13 cellular contexts compared by ENCODE assay signal in genomic region chr12:79692860-79693605, GRCh38. TPM values are rescaled to one million over a fixed set of nuclear protein-coding genes. Genes with fewer than 3 reads are reported as not detected.
A peak's percentile ranks its signal among the peaks of the same experiment; 100 is the strongest.
DNase-seq lines count a peak whose midpoint lies in the region; ATAC-seq and TF ChIP-seq lines count a peak whose summit lies in the region.
"Had no signal": no experiment of that assay in that cellular context is flagged by ENCODE, and none has a peak within 500 bp of the region (broad histone marks: within the 10 kb centered on the region; RNA-seq: fewer than 3 reads in every experiment).

No MANE protein-coding gene starts in this region.

- peaks cover 30% of the 10 kb centered on the region for H3F3A ChIP-seq in GM23248 (ENCODE audit: insufficient read depth)
- peaks cover 3% of the 10 kb centered on the region for H3F3A ChIP-seq in smooth muscle cell (ENCODE audit: low read depth)

- intact Hi-C loops in mucosa of descending colon (cut with DNase I, micrococcal nuclease) = no loop called here
- intact Hi-C loops in lower leg skin (cut with DNase I; ENCODE audit: low total_unique reads) = no loop called here

- peak overlapping the region; percentile 71 for H2AFZ ChIP-seq in GM23248
- H2AFZ ChIP-seq in fibroblast of lung (ENCODE audit: low read length) = no peak overlapping the region
- H2AFZ ChIP-seq in smooth muscle cell (ENCODE audit: low read depth) = peak overlapping the region; percentile 21

- no peaks in the 10 kb centered on the region for H3K9me2 ChIP-seq in GM23248 (ENCODE audit: insufficient read depth)

- peak overlapping the region; percentile 93 for H3K4me2 ChIP-seq in GM23248 (ENCODE audit: unreplicated experiment)
- peak overlapping the region; percentile 42 for H3K4me2 ChIP-seq in fibroblast of lung (ENCODE audit: extremely low read depth, insufficient read depth, low read length)
- peak overlapping the region; percentile 85 for H3K4me2 ChIP-seq in smooth muscle cell

- TF ChIP-seq CTCF in fibroblast of lung (conservative IDR thresholded peaks at IDR 0.05 in 1 of 2, IDR thresholded peaks at IDR 0.05 in 1 of 2; ENCODE audit: low read depth in 1 of 2, low read length in 2 of 2) (no peak), smooth muscle cell (IDR thresholded peaks at IDR 0.05; ENCODE audit: borderline replicate concordance, insufficient read depth, poor library complexity, severe bottlenecking) (no peak), mucosa of descending colon (IDR thresholded peaks at IDR 0.05) (no peak), lower leg skin (IDR thresholded peaks at IDR 0.05) (no peak)

- WGBS in GM23248 (ENCODE audit: low coverage in 1 of 2, low lambda C conversion rate in 2 of 2, missing lambda C conversion rate in 2 of 2), 2 experiments = 40 to 41% methylated on average over 6 of the region's 6 CpGs
- WGBS in smooth muscle cell (ENCODE audit: low lambda C conversion rate) = 51% methylated on average over 6 of the region's 6 CpGs
- 36 to 48% methylated on average over 6 of the region's 6 CpGs for WGBS in lower leg skin, 2 donors

- H3K27me3 ChIP-seq in GM23248 (replicated peaks; ENCODE audit: insufficient read depth) (no peaks in the 10 kb centered on the region), SJCRH30 (no peaks in the 10 kb centered on the region), fibroblast of lung (ENCODE audit: control insufficient read depth, insufficient read depth, low read length) (no peaks in the 10 kb centered on the region), smooth muscle cell (ENCODE audit: low read depth) (no peaks in the 10 kb centered on the region)
- H3K27me3 ChIP-seq: adrenal gland had no signal

- H3K9me3 ChIP-seq in GM23248 (ENCODE audit: low read depth) (no peaks in the 10 kb centered on the region), SJCRH30 (replicated peaks) (no peaks in the 10 kb centered on the region), fibroblast of lung (ENCODE audit: control insufficient read depth, insufficient read depth, low read depth, low read length) (no peaks in the 10 kb centered on the region), smooth muscle cell (replicated peaks; ENCODE audit: low read depth) (no peaks in the 10 kb centered on the region), mucosa of descending colon (no peaks in the 10 kb centered on the region)
- H3K9me3 ChIP-seq: adrenal gland had no signal

- no peak for TF ChIP-seq POLR2A in lower leg skin (IDR thresholded peaks at IDR 0.05)

- peak overlapping the region; percentile 98 for H3K9ac ChIP-seq in GM23248
- no peak overlapping the region for H3K9ac ChIP-seq in fibroblast of lung (ENCODE audit: insufficient read depth, low read length)
- peak overlapping the region; percentile 95 for H3K9ac ChIP-seq in smooth muscle cell (ENCODE audit: low read depth)

- ATAC-seq in mucosa of descending colon (no peak), GM21529 (IDR thresholded peaks at IDR 0.05; ENCODE audit: unreplicated experiment) (no peak)
- ATAC-seq: effector memory CD8-positive, alpha-beta T cell had no signal

- DNase-seq in GM23248 (peak; percentile 69), SJCRH30 (peak in 1 of 2 experiments; percentile 2), fibroblast of lung (ENCODE audit: low read depth in 2 of 2) (peak; percentile 56 to 69), smooth muscle cell (lab: John Stamatoyannopoulos, UW; ENCODE audit: unreplicated experiment) (no peak), mucosa of descending colon (no peak), lower leg skin (ENCODE audit: low spot score in 2 of 2) (no peak)
- no peak for DNase-seq in stimulated activated CD4-positive, alpha-beta T cell treated with anti-CD3 and anti-CD28 coated beads, Interleukin-4, amount 100 ng/mL, for 4 hours
- DNase-seq: activated CD8-positive, alpha-beta memory T cell treated with anti-CD3 and anti-CD28 coated beads, Interleukin-2, amount 50 U/mL, for 4 hours; adrenal gland; effector memory CD8-positive, alpha-beta T cell; NCI-H446; stimulated activated CD4-positive, alpha-beta T cell treated with anti-CD3 and anti-CD28 coated beads, Interleukin-2, amount 100 ng/mL, for 48 hours had no signal

- in situ Hi-C loops in GM23248 (cut with MboI) = no loop called here

- H4K20me1 ChIP-seq in GM23248 (ENCODE audit: insufficient read depth) (no peaks in the 10 kb centered on the region), fibroblast of lung (ENCODE audit: control insufficient read depth, extremely low read depth, insufficient read depth, low read length) (no peaks in the 10 kb centered on the region), smooth muscle cell (ENCODE audit: low read depth) (peaks cover 12% of the 10 kb centered on the region)

- H3K36me3 ChIP-seq in GM23248 (ENCODE audit: low read depth) (no peaks in the 10 kb centered on the region), SJCRH30 (no peaks in the 10 kb centered on the region), fibroblast of lung (ENCODE audit: control insufficient read depth, insufficient read depth, low read length) (no peaks in the 10 kb centered on the region), smooth muscle cell (ENCODE audit: low read depth) (no peaks in the 10 kb centered on the region), mucosa of descending colon (ENCODE audit: low read depth) (no peaks in the 10 kb centered on the region)
- H3K36me3 ChIP-seq: adrenal gland had no signal

- peak overlapping the region; percentile 84 for H3K4me3 ChIP-seq in GM23248
- H3K4me3 ChIP-seq in SJCRH30 = peak overlapping the region; percentile 93
- H3K4me3 ChIP-seq in fibroblast of lung (replicated peaks in 1 of 4; ENCODE audit: control extremely low read depth in 1 of 4, insufficient read depth in 1 of 4, low read depth in 3 of 4, low read length in 4 of 4) = peak overlapping the region in 1 of 4 experiments; percentile 6
- peak overlapping the region; percentile 93 for H3K4me3 ChIP-seq in smooth muscle cell
- H3K4me3 ChIP-seq in mucosa of descending colon = no peak overlapping the region
- H3K4me3 ChIP-seq in lower leg skin (ENCODE audit: low read depth, poor library complexity, severe bottlenecking) = no peak overlapping the region

- H3K4me1 ChIP-seq in GM23248 (ENCODE audit: insufficient read depth) (peaks cover 20% of the 10 kb centered on the region), SJCRH30 (0 out of 2 replicates have a peak, but pooled peaks cover 3% of the 10 kb centered on the region), fibroblast of lung (ENCODE audit: control insufficient read depth, extremely low read depth, insufficient read depth, low read length) (peaks cover 9% of the 10 kb centered on the region), smooth muscle cell (ENCODE audit: low read depth) (peaks cover 17% of the 10 kb centered on the region), mucosa of descending colon (ENCODE audit: low read depth) (peaks cover 7% of the 10 kb centered on the region)

- H3K27ac ChIP-seq in GM23248 (peak overlapping the region; percentile 100), SJCRH30 (no peak overlapping the region; the same call in 1 of the 2 replicates), fibroblast of lung (ENCODE audit: insufficient read depth, low read length) (no peak overlapping the region), smooth muscle cell (ENCODE audit: low read depth) (peak overlapping the region; percentile 98)

- H3K79me2 ChIP-seq in GM23248 (ENCODE audit: insufficient read depth) = peaks cover 28% of the 10 kb centered on the region
- H3K79me2 ChIP-seq in fibroblast of lung (ENCODE audit: control insufficient read depth, insufficient read depth, low read length) = peaks cover 5% of the 10 kb centered on the region
- peaks cover 18% of the 10 kb centered on the region for H3K79me2 ChIP-seq in smooth muscle cell (ENCODE audit: low read depth)

RNA-seq across cellular contexts. Expression of gene PAWR, which starts 2.3 kb away (rescaled TPM):
- 53.2 and 62.6 TPM in 2 replicates for total RNA-seq in GM23248 (2014; rRNA removed; shearing (Covaris generic))
- polyA plus RNA-seq in GM23248 (2016; fragmentation: Nextera tagmentation; extraction: Ambion mirVana) (53.9 and 54.4 TPM in 2 replicates), fibroblast of lung (2.7 and 6.5 TPM in 2 replicates), smooth muscle cell (33.1 and 64.1 TPM in 2 replicates)
- 22.5 and 24.9 TPM in 2 replicates for total RNA-seq in SJCRH30 (2014; rRNA removed; shearing (Covaris generic))
- total RNA-seq in fibroblast of lung (16.0 and 16.9 TPM in 2 replicates), smooth muscle cell (45.4 and 59.7 TPM in 2 replicates), mucosa of descending colon (100 to 1,000 TPM in 2 of 3 donors, 10 to 100 TPM in 1; 93.0 to 170 (median 126) TPM), lower leg skin (100 to 1,000 TPM in 1 of 4 donors, 10 to 100 TPM in 3; 53.6 to 115 (median 65.6) TPM)
- 4.2 and 11.0 TPM in 2 replicates for polyA plus RNA-seq in fibroblast of lung (2012)
- 1.0 and 1.2 TPM in 2 replicates for polyA minus RNA-seq in fibroblast of lung (ENCODE audit: low replicate concordance)

Comparison
In these comparisons a context has a peak if more than half of its experiments do, and no peak if none do; other contexts are left out.
1. DNase-seq: peak in GM23248 (single experiment) and fibroblast of lung (2 of 2); none in smooth muscle cell (single experiment), mucosa of descending colon (0 of 3), stimulated activated CD4-positive, alpha-beta T cell treated with anti-CD3 and anti-CD28 coated beads, Interleukin-4, amount 100 ng/mL, for 4 hours (0 of 2) and lower leg skin (0 of 2).
2. H3K27ac ChIP-seq: peak in GM23248 (single experiment) and smooth muscle cell (single experiment); none in SJCRH30 (single experiment) and fibroblast of lung (single experiment).
3. H3K4me2 ChIP-seq: peak in every context shown above with its lines; median percentile 93 in GM23248; 85 in smooth muscle cell; 42 in fibroblast of lung.
4. H3K4me3 ChIP-seq: peak in GM23248 (single experiment), SJCRH30 (single experiment) and smooth muscle cell (single experiment); none in mucosa of descending colon (single experiment) and lower leg skin (single experiment).